ENCODE assay signal across 18 cellular contexts in the genomic region with DNA sequence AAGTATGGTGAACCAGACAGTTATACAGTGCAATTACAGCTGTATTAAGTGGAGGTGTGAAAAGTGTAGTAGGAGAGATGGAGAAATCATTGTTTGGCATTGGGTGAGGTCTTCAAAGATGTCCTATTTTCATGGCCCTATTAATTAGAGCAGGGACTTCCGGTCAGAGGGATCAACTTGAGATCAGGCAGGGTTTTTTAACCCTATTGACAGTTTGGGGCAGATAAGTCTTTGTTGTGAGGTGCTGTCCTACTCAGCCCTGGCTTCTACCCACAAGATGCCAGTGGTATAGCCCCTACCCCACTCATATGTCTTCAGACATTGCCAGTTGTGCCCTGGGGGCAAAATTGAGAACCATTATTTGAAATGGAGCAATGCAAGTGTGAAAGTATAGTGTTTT. TPM values are rescaled to one million over a fixed set of nuclear protein-coding genes. Genes with fewer than 3 reads are reported as not detected.
DNase-seq lines count a peak whose midpoint lies in the region; TF ChIP-seq lines count a peak whose summit lies in the region.
"Had no signal": no experiment of that assay in that cellular context is flagged by ENCODE, and none has a peak within 500 bp of the region (broad histone marks: within the 10 kb centered on the region; RNA-seq: fewer than 3 reads in every experiment).

No MANE protein-coding gene starts in this region.

- H3K36me3 ChIP-seq in iPS-18a (ENCODE audit: control insufficient read depth, low read depth, low read length), result peaks cover 7% of the 10 kb centered on the region
- H3K36me3 ChIP-seq: adrenal gland had no signal

- H3K27me3 ChIP-seq in iPS-18a (ENCODE audit: control insufficient read depth, insufficient read depth, low read length), result no peaks in the 10 kb centered on the region
- no peaks in the 10 kb centered on the region for H3K27me3 ChIP-seq in dorsolateral prefrontal cortex
- H3K27me3 ChIP-seq: adrenal gland had no signal

- peak overlapping the region; percentile 27 for H3K4me3 Mint-ChIP-seq in activated naive CD4-positive, alpha-beta T cell treated with anti-CD3 and anti-CD28 coated beads, Interleukin-2, amount 50 U/mL, for 24 hours
- no peak overlapping the region for H3K4me3 Mint-ChIP-seq in activated naive CD4-positive, alpha-beta T cell treated with anti-CD3 and anti-CD28 coated beads, Interleukin-2, amount 10 ng/mL, durations not matched to agents 7 days and 5 days
- H3K4me3 Mint-ChIP-seq in activated T-helper 1 cell treated with anti-CD3 and anti-CD28 coated beads, Interleukin-12 subunit alpha, Interleukin-12 subunit beta, Interleukin-2, Interleukin-4 antibody, amounts not matched to agents 30 ng/mL and 10 ng/mL and 1 ng/mL, durations not matched to agents 14 hours and 24 hours and 36 hours, result no peak overlapping the region
- H3K4me3 Mint-ChIP-seq in type B pancreatic cell, result no peak overlapping the region

- H3K9me3 ChIP-seq in iPS-18a (ENCODE audit: control insufficient read depth, low read depth, low read length), result no peaks in the 10 kb centered on the region
- H3K9me3 ChIP-seq: adrenal gland, Caco-2, HAP-1, SK-N-SH had no signal

- H3K27ac ChIP-seq in iPS-18a (ENCODE audit: low read length), result no peak overlapping the region
- H3K27ac ChIP-seq in dorsolateral prefrontal cortex, result no peak overlapping the region
- H3K27ac ChIP-seq: adrenal gland, epithelial cell of prostate, parathyroid adenoma had no signal

- no peaks in the 10 kb centered on the region for H3K9me3 Mint-ChIP-seq in activated naive CD4-positive, alpha-beta T cell treated with anti-CD3 and anti-CD28 coated beads, Interleukin-2, amount 50 U/mL, for 24 hours
- no peaks in the 10 kb centered on the region for H3K9me3 Mint-ChIP-seq in activated naive CD4-positive, alpha-beta T cell treated with anti-CD3 and anti-CD28 coated beads, Interleukin-2, amount 10 ng/mL, durations not matched to agents 7 days and 5 days
- H3K9me3 Mint-ChIP-seq in activated T-helper 1 cell treated with anti-CD3 and anti-CD28 coated beads, Interleukin-12 subunit alpha, Interleukin-12 subunit beta, Interleukin-2, Interleukin-4 antibody, amounts not matched to agents 30 ng/mL and 10 ng/mL and 1 ng/mL, durations not matched to agents 14 hours and 24 hours and 36 hours, result no peaks in the 10 kb centered on the region
- H3K9me3 Mint-ChIP-seq in type B pancreatic cell, result no peaks in the 10 kb centered on the region

- CTCF ChIA-PET in activated naive CD4-positive, alpha-beta T cell treated with anti-CD3 and anti-CD28 coated beads, Interleukin-2, amount 10 ng/mL, durations not matched to agents 7 days and 5 days (lab: Charles Lee), result no interaction called here

- intact Hi-C loops in activated T-helper 1 cell treated with anti-CD3 and anti-CD28 coated beads, Interleukin-12 subunit alpha, Interleukin-12 subunit beta, Interleukin-2, Interleukin-4 antibody, amounts not matched to agents 30 ng/mL and 10 ng/mL and 1 ng/mL, durations not matched to agents 14 hours and 24 hours and 36 hours (cut with micrococcal nuclease), result no loop called here
- intact Hi-C loops in dorsolateral prefrontal cortex (cut with DNase I), result no loop called here

- H3K9ac ChIP-seq in iPS-18a (ENCODE audit: low read length), result no peak overlapping the region
- H3K9ac ChIP-seq: parathyroid adenoma, SK-N-SH had no signal

- peaks cover 91% of the 10 kb centered on the region for H3K4me1 Mint-ChIP-seq in activated naive CD4-positive, alpha-beta T cell treated with anti-CD3 and anti-CD28 coated beads, Interleukin-2, amount 50 U/mL, for 24 hours
- peaks cover 47% of the 10 kb centered on the region for H3K4me1 Mint-ChIP-seq in activated naive CD4-positive, alpha-beta T cell treated with anti-CD3 and anti-CD28 coated beads, Interleukin-2, amount 10 ng/mL, durations not matched to agents 7 days and 5 days
- peaks cover 34% of the 10 kb centered on the region for H3K4me1 Mint-ChIP-seq in activated T-helper 1 cell treated with anti-CD3 and anti-CD28 coated beads, Interleukin-12 subunit alpha, Interleukin-12 subunit beta, Interleukin-2, Interleukin-4 antibody, amounts not matched to agents 30 ng/mL and 10 ng/mL and 1 ng/mL, durations not matched to agents 14 hours and 24 hours and 36 hours (ENCODE audit: low read depth)
- H3K4me1 Mint-ChIP-seq in type B pancreatic cell (ENCODE audit: unreplicated experiment), result peaks cover 18% of the 10 kb centered on the region

- H3K36me3 Mint-ChIP-seq in activated naive CD4-positive, alpha-beta T cell treated with anti-CD3 and anti-CD28 coated beads, Interleukin-2, amount 50 U/mL, for 24 hours, result peaks cover 5% of the 10 kb centered on the region
- peaks cover 14% of the 10 kb centered on the region for H3K36me3 Mint-ChIP-seq in activated naive CD4-positive, alpha-beta T cell treated with anti-CD3 and anti-CD28 coated beads, Interleukin-2, amount 10 ng/mL, durations not matched to agents 7 days and 5 days
- H3K36me3 Mint-ChIP-seq in activated T-helper 1 cell treated with anti-CD3 and anti-CD28 coated beads, Interleukin-12 subunit alpha, Interleukin-12 subunit beta, Interleukin-2, Interleukin-4 antibody, amounts not matched to agents 30 ng/mL and 10 ng/mL and 1 ng/mL, durations not matched to agents 14 hours and 24 hours and 36 hours (ENCODE audit: low read depth), result peaks cover 1% of the 10 kb centered on the region
- H3K36me3 Mint-ChIP-seq in type B pancreatic cell, result peaks cover 4% of the 10 kb centered on the region

- DNase-seq in activated naive CD4-positive, alpha-beta T cell treated with anti-CD3 and anti-CD28 coated beads, Interleukin-2, amount 10 ng/mL, durations not matched to agents 7 days and 5 days, result no peak
- no peak for DNase-seq in activated T-helper 1 cell treated with anti-CD3 and anti-CD28 coated beads, Interleukin-12 subunit alpha, Interleukin-12 subunit beta, Interleukin-2, Interleukin-4 antibody, amounts not matched to agents 30 ng/mL and 10 ng/mL and 1 ng/mL, durations not matched to agents 14 hours and 24 hours and 36 hours (ENCODE audit: low spot score)
- DNase-seq in type B pancreatic cell (ENCODE audit: extremely low spot score, unreplicated experiment), result no peak
- DNase-seq in NCI-H524 (lab: John Stamatoyannopoulos, UW), result no peak
- no peak for DNase-seq in dorsolateral prefrontal cortex
- DNase-seq in DMS 273 (lab: John Stamatoyannopoulos, UW; ENCODE audit: unreplicated experiment), result no peak
- DNase-seq: adrenal gland; Caco-2; NCI-H2081; NCI-H526 treated with DMSO at 0.1 percent for 48 hours; SK-N-SH; small intestine; stimulated activated naive CD4-positive, alpha-beta T cell treated with Interleukin-2 at 50 U/mL for 16 hours had no signal

- H3K4me1 ChIP-seq in iPS-18a (ENCODE audit: control insufficient read depth, low read depth, low read length), result peaks cover 13% of the 10 kb centered on the region

- H3K4me3 ChIP-seq in iPS-18a (ENCODE audit: low read length) (peak overlapping the region; percentile 23), dorsolateral prefrontal cortex (no peak overlapping the region)
- H3K4me3 ChIP-seq: adrenal gland, HAP-1 had no signal

- H3K27ac Mint-ChIP-seq in activated naive CD4-positive, alpha-beta T cell treated with anti-CD3 and anti-CD28 coated beads, Interleukin-2, amount 50 U/mL, for 24 hours, result peak overlapping the region; percentile 84
- no peak overlapping the region for H3K27ac Mint-ChIP-seq in activated naive CD4-positive, alpha-beta T cell treated with anti-CD3 and anti-CD28 coated beads, Interleukin-2, amount 10 ng/mL, durations not matched to agents 7 days and 5 days
- peak overlapping the region; percentile 31 for H3K27ac Mint-ChIP-seq in activated T-helper 1 cell treated with anti-CD3 and anti-CD28 coated beads, Interleukin-12 subunit alpha, Interleukin-12 subunit beta, Interleukin-2, Interleukin-4 antibody, amounts not matched to agents 30 ng/mL and 10 ng/mL and 1 ng/mL, durations not matched to agents 14 hours and 24 hours and 36 hours
- peak overlapping the region; percentile 28 for H3K27ac Mint-ChIP-seq in type B pancreatic cell

- TF ChIP-seq CTCF in type B pancreatic cell (conservative IDR thresholded peaks at IDR 0.05) (no peak), dorsolateral prefrontal cortex (IDR thresholded peaks at IDR 0.05 in 54 of 56, conservative IDR thresholded peaks at IDR 0.05 in 2 of 56; ENCODE audit: low read depth in 1 of 56, partially characterized antibody in 56 of 56) (no peak)

- no peaks in the 10 kb centered on the region for H3K27me3 Mint-ChIP-seq in activated naive CD4-positive, alpha-beta T cell treated with anti-CD3 and anti-CD28 coated beads, Interleukin-2, amount 50 U/mL, for 24 hours
- H3K27me3 Mint-ChIP-seq in activated naive CD4-positive, alpha-beta T cell treated with anti-CD3 and anti-CD28 coated beads, Interleukin-2, amount 10 ng/mL, durations not matched to agents 7 days and 5 days, result no peaks in the 10 kb centered on the region
- no peaks in the 10 kb centered on the region for H3K27me3 Mint-ChIP-seq in activated T-helper 1 cell treated with anti-CD3 and anti-CD28 coated beads, Interleukin-12 subunit alpha, Interleukin-12 subunit beta, Interleukin-2, Interleukin-4 antibody, amounts not matched to agents 30 ng/mL and 10 ng/mL and 1 ng/mL, durations not matched to agents 14 hours and 24 hours and 36 hours (ENCODE audit: insufficient read depth)
- H3K27me3 Mint-ChIP-seq in type B pancreatic cell, result no peaks in the 10 kb centered on the region

RNA-seq across cellular contexts. Expression of a gene that starts 9.9 kb away (rescaled TPM):
- 50.4 and 53.5 TPM in 2 replicates for total RNA-seq in activated T-helper 1 cell treated with anti-CD3 and anti-CD28 coated beads, Interleukin-12 subunit alpha, Interleukin-12 subunit beta, Interleukin-2, Interleukin-4 antibody, amounts not matched to agents 30 ng/mL and 10 ng/mL and 1 ng/mL, durations not matched to agents 14 hours and 24 hours and 36 hours
- 59.4 and 74.4 TPM in 2 replicates for total RNA-seq in type B pancreatic cell (ENCODE audit: low replicate concordance)
- total RNA-seq in dorsolateral prefrontal cortex, result 100 to 1,000 TPM in 38 of 120 experiments, 10 to 100 TPM in 82; 72.1 to 120 (median 95.5) TPM
